In the genomic region with DNA sequence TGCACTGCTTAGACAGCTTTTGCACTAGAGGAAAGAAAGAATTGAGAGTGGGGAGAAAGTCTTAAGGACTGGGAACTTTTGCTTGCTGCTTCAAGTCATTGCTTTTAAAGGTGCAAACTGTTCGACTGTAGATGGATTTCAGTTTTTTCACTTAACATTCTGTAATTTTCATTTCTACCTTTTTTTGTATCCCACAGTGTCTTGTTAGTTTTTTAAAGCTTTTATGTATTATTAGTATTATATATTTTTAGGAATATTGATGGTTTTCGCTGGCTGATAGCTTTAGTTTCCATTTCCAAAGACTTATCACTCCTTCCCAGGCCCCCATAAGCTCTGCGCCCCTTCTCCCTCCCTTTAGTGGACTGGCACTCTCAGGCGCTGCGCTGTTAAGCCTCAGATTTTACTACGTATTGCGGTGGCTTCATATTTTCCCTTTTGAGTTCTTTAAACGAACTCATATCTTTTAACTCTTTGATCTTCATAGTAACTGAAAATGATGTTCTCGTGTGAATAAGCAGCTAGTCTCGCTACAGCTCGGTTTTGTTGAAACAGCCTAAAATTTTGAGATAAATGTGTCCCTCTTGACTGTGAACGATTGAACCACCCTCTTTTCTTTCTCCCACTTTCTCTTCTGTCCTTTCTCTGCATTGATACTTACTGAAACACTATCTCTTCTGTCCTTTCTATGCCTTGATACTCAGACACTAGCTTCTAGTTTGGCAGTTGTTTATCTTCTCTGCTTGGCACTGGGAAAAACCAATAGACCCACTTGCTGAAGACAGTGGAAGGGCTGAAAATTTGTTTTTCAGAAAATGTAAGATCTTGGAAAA, we compare ENCODE assay signal across 9 cellular contexts. TPM values are rescaled to one million over a fixed set of nuclear protein-coding genes. Genes with fewer than 3 reads are reported as not detected.
DNase-seq lines count a peak whose midpoint lies in the region; ATAC-seq and TF ChIP-seq lines count a peak whose summit lies in the region.
"Had no signal": no experiment of that assay in that cellular context is flagged by ENCODE, and none has a peak within 500 bp of the region (broad histone marks: within the 10 kb centered on the region; RNA-seq: fewer than 3 reads in every experiment).

No MANE protein-coding gene starts in this region.

- no peaks in the 10 kb centered on the region for H3K36me3 ChIP-seq in CD4-positive, alpha-beta memory T cell (ENCODE audit: insufficient read depth, low read length)
- H3K36me3 ChIP-seq in PC-3 (ENCODE audit: low read depth, low read length) (no peaks in the 10 kb centered on the region), esophagus (ENCODE audit: control insufficient read depth in 2 of 2, insufficient read depth in 2 of 2, low read length in 1 of 2) (no peaks in the 10 kb centered on the region), neuronal stem cell (replicated peaks in 1 of 2; ENCODE audit: control insufficient read depth in 2 of 2, insufficient read depth in 2 of 2, low read length in 2 of 2) (peaks cover 0 to 3% of the 10 kb centered on the region in 2 donors)

- peaks cover 4% of the 10 kb centered on the region; the same call in 1 of the 2 replicates for H3K79me2 ChIP-seq in PC-3 (ENCODE audit: low read length)

- H3K4me3 Mint-ChIP-seq in CD4-positive, alpha-beta memory T cell, result no peak overlapping the region
- no peak overlapping the region for H3K4me3 Mint-ChIP-seq in activated T-cell treated with anti-CD3 and anti-CD28 coated beads, Interleukin-2, amount 50 U/mL, for 4 hours
- H3K4me3 Mint-ChIP-seq: activated T-cell treated with anti-CD3 and anti-CD28 coated beads, Interleukin-2, amount 50 U/mL, for 72 hours had no signal

- H3K18ac ChIP-seq in neuronal stem cell (ENCODE audit: low read length), result no peak overlapping the region

- 68 to 78% methylated on average over 12 of the region's 12 CpGs for WGBS in esophagus, 2 donors
- WGBS in neuronal stem cell (ENCODE audit: extremely low coverage in 2 of 2, insufficient read length in 2 of 2, insufficient replicate concordance in 1 of 2), 2 donors, result no CpG with 5 or more reads among the region's 12 CpGs
- WGBS in lower leg skin, 2 donors, result 51 to 67% methylated on average over 12 of the region's 12 CpGs

- no peaks in the 10 kb centered on the region for H3K27me3 Mint-ChIP-seq in CD4-positive, alpha-beta memory T cell
- H3K27me3 Mint-ChIP-seq in activated T-cell treated with anti-CD3 and anti-CD28 coated beads, Interleukin-2, amount 50 U/mL, for 4 hours (ENCODE audit: low read depth), result no peaks in the 10 kb centered on the region

- H3K36me3 Mint-ChIP-seq in CD4-positive, alpha-beta memory T cell, result no peaks in the 10 kb centered on the region
- H3K36me3 Mint-ChIP-seq in activated T-cell treated with anti-CD3 and anti-CD28 coated beads, Interleukin-2, amount 50 U/mL, for 4 hours (ENCODE audit: insufficient read depth), result no peaks in the 10 kb centered on the region

- CTCF ChIA-PET in CD4-positive, alpha-beta memory T cell (lab: Charles Lee; ENCODE audit: partially characterized antibody), result no interaction called here
- CTCF ChIA-PET in PC-3 (lab: Charles Lee), result interaction anchor here (0.7 to 1.2 kb wide), 2 partner anchors 103 to 700 kb away, joined by 3 to 4 read pairs; no protein-coding TSS in a partner anchor

- H3K4me2 ChIP-seq in PC-3 (ENCODE audit: low read length), result peak overlapping the region; percentile 86
- peak overlapping the region; percentile 61 for H3K4me2 ChIP-seq in neuronal stem cell (ENCODE audit: insufficient read depth, low read length, poor library complexity, severe bottlenecking)

- H2AK5ac ChIP-seq in neuronal stem cell (ENCODE audit: low read depth, low read length), result no peak overlapping the region

- no peaks in the 10 kb centered on the region for H3K9me2 ChIP-seq in PC-3 (replicated peaks; ENCODE audit: low read length)

- POLR2A ChIA-PET in CD4-positive, alpha-beta memory T cell (lab: Charles Lee; ENCODE audit: partially characterized antibody), result no interaction called here
- POLR2A ChIA-PET in PC-3 (lab: Charles Lee; ENCODE audit: unreplicated experiment), result interaction anchor here (0.9 to 3.3 kb wide), 3 partner anchors 12 to 465 kb away, joined by 5 to 36 read pairs (median 6); no protein-coding TSS in a partner anchor

- no peak overlapping the region for H2BK120ac ChIP-seq in neuronal stem cell (ENCODE audit: low read depth, low read length)

- H2AFZ ChIP-seq in PC-3 (ENCODE audit: low read length) (peak overlapping the region; percentile 79), neuronal stem cell (ENCODE audit: low read length) (peak overlapping the region; percentile 80)

- no peak overlapping the region for H3K27ac ChIP-seq in CD4-positive, alpha-beta memory T cell (ENCODE audit: low read depth, low read length)
- H3K27ac ChIP-seq in PC-3 (ENCODE audit: low read length), result peak overlapping the region; percentile 81
- H3K27ac ChIP-seq in esophagus (ENCODE audit: low read depth in 2 of 2, low read length in 1 of 2), result peak overlapping the region; percentile 68 to 87
- H3K27ac ChIP-seq in neuronal stem cell (replicated peaks; ENCODE audit: low read length), result peak overlapping the region; percentile 96

- no peaks in the 10 kb centered on the region for H3K9me3 ChIP-seq in CD4-positive, alpha-beta memory T cell (ENCODE audit: control insufficient read depth in 1 of 2, low read length in 2 of 2)
- H3K9me3 ChIP-seq in PC-3 (ENCODE audit: low read length) (no peaks in the 10 kb centered on the region), esophagus (ENCODE audit: control insufficient read depth in 2 of 2, insufficient read depth in 1 of 2, low read depth in 1 of 2, low read length in 1 of 2) (no peaks in the 10 kb centered on the region), neuronal stem cell (replicated peaks in 1 of 2; ENCODE audit: control insufficient read depth in 2 of 2, insufficient read depth in 1 of 2, low read depth in 1 of 2, low read length in 2 of 2) (no peaks in the 10 kb centered on the region)

- H3K27me3 ChIP-seq in CD4-positive, alpha-beta memory T cell (ENCODE audit: insufficient read depth, low read length), result peaks cover 7% of the 10 kb centered on the region
- H3K27me3 ChIP-seq in PC-3 (ENCODE audit: low read length) (no peaks in the 10 kb centered on the region), esophagus (ENCODE audit: control insufficient read depth in 1 of 2, insufficient read depth in 2 of 2, low read length in 2 of 2) (no peaks in the 10 kb centered on the region), neuronal stem cell (ENCODE audit: control insufficient read depth in 3 of 3, insufficient read depth in 3 of 3, low read depth in 1 of 3, low read length in 3 of 3) (no peaks in the 10 kb centered on the region)

- H3K27ac Mint-ChIP-seq in CD4-positive, alpha-beta memory T cell, result no peak overlapping the region
- H3K27ac Mint-ChIP-seq: activated T-cell treated with anti-CD3 and anti-CD28 coated beads, Interleukin-2, amount 50 U/mL, for 72 hours had no signal

- H3K4me3 ChIP-seq in CD4-positive, alpha-beta memory T cell (ENCODE audit: low read length in 2 of 2), result peak overlapping the region; percentile 66 to 75
- H3K4me3 ChIP-seq in PC-3 (ENCODE audit: low read length), result peak overlapping the region; percentile 61
- H3K4me3 ChIP-seq in esophagus (ENCODE audit: low read depth in 1 of 2, low read length in 2 of 2), result peak overlapping the region; percentile 62 to 93
- H3K4me3 ChIP-seq in neuronal stem cell (ENCODE audit: low read length in 2 of 2), result peak overlapping the region in 1 of 2 donors; percentile 58
- no peak overlapping the region for H3K4me3 ChIP-seq in lower leg skin (ENCODE audit: low read depth, poor library complexity, severe bottlenecking)

- no peaks in the 10 kb centered on the region for H3K9me3 Mint-ChIP-seq in CD4-positive, alpha-beta memory T cell
- no peaks in the 10 kb centered on the region for H3K9me3 Mint-ChIP-seq in activated T-cell treated with anti-CD3 and anti-CD28 coated beads, Interleukin-2, amount 50 U/mL, for 4 hours

- no peaks in the 10 kb centered on the region for H3K79me1 ChIP-seq in neuronal stem cell (ENCODE audit: low read depth, low read length)

- no peak overlapping the region for H4K91ac ChIP-seq in neuronal stem cell (ENCODE audit: low read depth, low read length, poor library complexity)

- no peak overlapping the region for H3K14ac ChIP-seq in neuronal stem cell (ENCODE audit: low read length)

- intact Hi-C loops in CD4-positive, alpha-beta memory T cell (cut with micrococcal nuclease), result loop anchor here (1.0 to 5.0 kb wide), 2 partner anchors 80 to 142 kb away; no protein-coding TSS in a partner anchor
- intact Hi-C loops in PC-3 (cut with micrococcal nuclease), result loop anchor here (1.0 to 10.0 kb wide), 7 partner anchors 103 to 467 kb away; no protein-coding TSS in a partner anchor
- intact Hi-C loops in lower leg skin (cut with DNase I; ENCODE audit: low total_unique reads), result no loop called here

- H3K4me1 Mint-ChIP-seq in CD4-positive, alpha-beta memory T cell, result no peaks in the 10 kb centered on the region
- no peaks in the 10 kb centered on the region for H3K4me1 Mint-ChIP-seq in activated T-cell treated with anti-CD3 and anti-CD28 coated beads, Interleukin-2, amount 50 U/mL, for 4 hours (ENCODE audit: low read depth)

- TF ChIP-seq POLR2A in lower leg skin (IDR thresholded peaks at IDR 0.05), result no peak

- TF ChIP-seq CTCF in PC-3 (conservative IDR thresholded peaks at IDR 0.05; ENCODE audit: low read depth, low read length), result no peak
- TF ChIP-seq CTCF in lower leg skin (IDR thresholded peaks at IDR 0.05), result no peak

- no peaks in the 10 kb centered on the region for H4K20me1 ChIP-seq in PC-3 (ENCODE audit: low read length)

- H3K9ac ChIP-seq in PC-3 (ENCODE audit: low read length) (peak overlapping the region; percentile 77), neuronal stem cell (ENCODE audit: low read depth, low read length, poor library complexity) (no peak overlapping the region)

- peaks cover 16% of the 10 kb centered on the region for H3K4me1 ChIP-seq in CD4-positive, alpha-beta memory T cell (ENCODE audit: insufficient read depth, low read length)
- H3K4me1 ChIP-seq in PC-3 (ENCODE audit: insufficient read depth, low read length), result peaks cover 18% of the 10 kb centered on the region
- H3K4me1 ChIP-seq in esophagus (ENCODE audit: control insufficient read depth in 2 of 2, insufficient read depth in 2 of 2, low read length in 1 of 2), result no peaks in the 10 kb centered on the region
- peaks cover 3 to 9% of the 10 kb centered on the region in 2 donors for H3K4me1 ChIP-seq in neuronal stem cell (ENCODE audit: control insufficient read depth in 2 of 2, insufficient read depth in 1 of 2, low read depth in 1 of 2, low read length in 2 of 2)

- H2BK15ac ChIP-seq in neuronal stem cell (ENCODE audit: low read length), result no peak overlapping the region

- H3K23ac ChIP-seq in neuronal stem cell (ENCODE audit: low read depth, low read length, poor library complexity), result no peak overlapping the region

- H3F3A ChIP-seq in PC-3 (ENCODE audit: low read length, unreplicated experiment), result no peaks in the 10 kb centered on the region

- no peak for ATAC-seq in PC-3
- ATAC-seq in activated T-cell treated with anti-CD3 and anti-CD28 coated beads, Interleukin-2, amount 50 U/mL, for 4 hours, result no peak

- H2BK5ac ChIP-seq in neuronal stem cell (ENCODE audit: low read length), result no peak overlapping the region

- DNase-seq in CD4-positive, alpha-beta memory T cell, result no peak
- no peak for DNase-seq in PC-3
- DNase-seq in neuronal stem cell (ENCODE audit: low spot score), result no peak
- DNase-seq in lower leg skin (ENCODE audit: low spot score in 2 of 2), result no peak
- no peak for DNase-seq in KG1 (lab: John Stamatoyannopoulos, UW)
- no peak for DNase-seq in activated T-cell treated with anti-CD3 and anti-CD28 coated beads, Interleukin-2, amount 50 U/mL, for 4 hours
- DNase-seq in activated CD4-positive, CD25-positive, alpha-beta regulatory T cell treated with anti-CD3 and anti-CD28 coated beads, Interleukin-2, amount 50 U/mL, for 72 hours, result no peak

- TSS peak; percentile 45 for BruUV-seq in PC-3 (replicated peaks; lab: Mats Ljungman, UMichigan)

- H2BK12ac ChIP-seq in neuronal stem cell (ENCODE audit: low read length), result no peak overlapping the region

- H3K4ac ChIP-seq in neuronal stem cell (ENCODE audit: low read length), result no peak overlapping the region

- H4K8ac ChIP-seq in neuronal stem cell (ENCODE audit: low read depth, low read length), result no peak overlapping the region

RNA-seq across cellular contexts. Expression of a gene that starts 2.5 kb away (rescaled TPM):
- total RNA-seq in CD4-positive, alpha-beta memory T cell, result under 1 TPM in 1 of 2 experiments, not detected in 1; 0.47 TPM
- polyA plus RNA-seq in CD4-positive, alpha-beta memory T cell, result not detected
- total RNA-seq in PC-3 (2014; rRNA removed), result 10.4 and 20.6 TPM in 2 replicates
- polyA plus RNA-seq in esophagus, result 1 to 10 TPM in 1 of 2 donors, under 1 TPM in 1; 0.65 to 1.2 TPM
- 63.2 TPM for polyA plus RNA-seq in neuronal stem cell (2013, experiment 1 of 2)
- 62.4 TPM for polyA plus RNA-seq in neuronal stem cell (2013, experiment 2 of 2)
- 1 to 10 TPM; 1.0 to 7.2 (median 3.6) TPM for total RNA-seq in lower leg skin
- total RNA-seq in activated T-cell treated with anti-CD3 and anti-CD28 coated beads, Interleukin-2, amount 50 U/mL, for 4 hours, result under 1 TPM in 2 of 3 donors, not detected in 1; 0.11 to 0.16 TPM
